In the genomic region with DNA sequence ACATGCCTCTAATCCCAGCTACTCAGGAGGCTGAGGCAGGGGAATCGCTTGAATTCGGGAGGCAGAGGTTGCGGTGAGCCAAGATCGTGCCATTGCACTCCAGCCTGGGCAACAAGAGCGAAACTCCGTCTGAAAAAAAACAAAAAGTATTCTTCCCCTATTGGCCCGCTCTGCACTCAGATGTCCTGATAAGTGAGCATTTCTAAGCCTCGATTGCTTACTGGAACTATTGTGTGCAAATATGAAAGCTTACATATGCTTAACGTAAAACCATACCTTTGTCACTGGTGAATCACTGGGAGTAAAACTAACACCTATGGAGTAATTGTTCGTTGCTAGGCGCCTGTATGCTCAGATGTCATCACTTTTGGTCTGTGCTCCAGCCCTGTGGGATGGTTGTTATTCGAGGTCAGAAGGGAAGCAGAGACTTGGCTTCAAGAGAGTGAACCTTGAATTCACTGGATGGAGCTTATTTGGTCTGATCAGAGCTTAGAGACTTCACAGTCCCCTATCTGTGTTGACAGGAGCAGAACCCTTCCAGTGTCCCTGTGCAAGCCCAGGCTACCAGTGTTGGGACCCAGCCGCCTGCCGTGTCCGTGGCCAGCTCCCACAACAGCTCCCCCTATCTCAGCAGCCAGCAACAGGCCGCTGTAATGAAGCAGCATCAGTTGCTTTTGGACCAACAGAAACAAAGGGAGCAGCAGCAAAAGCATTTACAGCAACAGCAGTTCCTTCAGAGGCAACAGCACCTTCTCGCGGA, we compare ENCODE assay signal across 14 cellular contexts. TPM values are rescaled to one million over a fixed set of nuclear protein-coding genes. Genes with fewer than 3 reads are reported as not detected.
A peak's percentile ranks its signal among the peaks of the same experiment; 100 is the strongest.
DNase-seq lines count a peak whose midpoint lies in the region; ATAC-seq, FAIRE-seq and TF ChIP-seq lines count a peak whose summit lies in the region.
"Had no signal": no experiment of that assay in that cellular context is flagged by ENCODE, and none has a peak within 500 bp of the region (broad histone marks: within the 10 kb centered on the region; RNA-seq: fewer than 3 reads in every experiment).

No MANE protein-coding gene starts in this region.

- no peak for TF ChIP-seq CTCF in natural killer cell (IDR thresholded peaks at IDR 0.05)

- peak overlapping the region; percentile 27 for H3K4me3 Mint-ChIP-seq in natural killer cell treated with Interleukin-12 subunit alpha and Interleukin-12 subunit beta and Interleukin-15 and Interleukin-18, amount 100 ng/mL, for 72 hours
- H3K4me3 Mint-ChIP-seq in natural killer cell = no peak overlapping the region
- H3K4me3 Mint-ChIP-seq in activated T-helper 17 cell treated with anti-CD3 and anti-CD28 coated beads, Interleukin-2, amount 50 U/mL, for 72 hours = no peak overlapping the region
- H3K4me3 Mint-ChIP-seq: CD4-positive, CD25-positive, alpha-beta regulatory T cell; central memory CD8-positive, alpha-beta T cell had no signal

- H3K36me3 Mint-ChIP-seq in natural killer cell treated with Interleukin-12 subunit alpha and Interleukin-12 subunit beta and Interleukin-15 and Interleukin-18, amount 100 ng/mL, for 72 hours = peaks cover 6% of the 10 kb centered on the region
- no peaks in the 10 kb centered on the region for H3K36me3 Mint-ChIP-seq in natural killer cell
- H3K36me3 Mint-ChIP-seq in activated T-helper 17 cell treated with anti-CD3 and anti-CD28 coated beads, Interleukin-2, amount 50 U/mL, for 72 hours (ENCODE audit: low read depth) = peaks cover 93% of the 10 kb centered on the region

- H3K27ac Mint-ChIP-seq in natural killer cell treated with Interleukin-12 subunit alpha and Interleukin-12 subunit beta and Interleukin-15 and Interleukin-18, amount 100 ng/mL, for 72 hours = peak overlapping the region in 1 of 2 donors; percentile 72
- H3K27ac Mint-ChIP-seq in natural killer cell = no peak overlapping the region
- H3K27ac Mint-ChIP-seq in activated T-helper 17 cell treated with anti-CD3 and anti-CD28 coated beads, Interleukin-2, amount 50 U/mL, for 72 hours = peak overlapping the region; percentile 23

- H3K9me3 Mint-ChIP-seq in natural killer cell treated with Interleukin-12 subunit alpha and Interleukin-12 subunit beta and Interleukin-15 and Interleukin-18, amount 100 ng/mL, for 72 hours = no peaks in the 10 kb centered on the region
- no peaks in the 10 kb centered on the region for H3K9me3 Mint-ChIP-seq in natural killer cell
- H3K9me3 Mint-ChIP-seq in activated T-helper 17 cell treated with anti-CD3 and anti-CD28 coated beads, Interleukin-2, amount 50 U/mL, for 72 hours = no peaks in the 10 kb centered on the region
- H3K9me3 Mint-ChIP-seq: CD4-positive, CD25-positive, alpha-beta regulatory T cell; central memory CD8-positive, alpha-beta T cell had no signal

- ATAC-seq in natural killer cell treated with Interleukin-12 subunit alpha and Interleukin-12 subunit beta and Interleukin-15 and Interleukin-18, amount 100 ng/mL, for 72 hours = peak; percentile 55 to 75
- ATAC-seq in natural killer cell = no peak
- ATAC-seq in activated T-helper 17 cell treated with anti-CD3 and anti-CD28 coated beads, Interleukin-2, amount 50 U/mL, for 72 hours (replicated peaks) = peak; percentile 93
- ATAC-seq in left cardiac atrium = no peak
- peak; percentile 70 for ATAC-seq in stimulated activated naive CD8-positive, alpha-beta T cell treated with anti-CD3 and anti-CD28 coated beads, Interleukin-15, Interleukin-2, amounts not matched to agents 100 U/mL and 50 U/mL, for 24 hours

- DNase-seq in natural killer cell treated with Interleukin-12 subunit alpha and Interleukin-12 subunit beta and Interleukin-15 and Interleukin-18, amount 100 ng/mL, for 72 hours (ENCODE audit: low spot score) = no peak
- DNase-seq in natural killer cell (no peak), left cardiac atrium (peak; percentile 12), glomerular visceral epithelial cell (ENCODE audit: extremely low spot score) (no peak), GM19239 (ENCODE audit: insufficient read length, low spot score) (no peak)
- no peak for DNase-seq in stimulated activated naive CD8-positive, alpha-beta T cell treated with anti-CD3 and anti-CD28 coated beads, Interleukin-15, Interleukin-2, amounts not matched to agents 100 U/mL and 50 U/mL, for 24 hours
- DNase-seq in activated CD4-positive, alpha-beta T cell treated with anti-CD3 and anti-CD28 coated beads, Interleukin-2, amount 50 U/mL, for 48 hours = no peak
- DNase-seq: CD4-positive, CD25-positive, alpha-beta regulatory T cell; NCI-H2029; retina; SJCRH30; WERI-Rb-1 had no signal

- intact Hi-C loops in natural killer cell (cut with micrococcal nuclease) (no loop called here), left cardiac atrium (cut with DNase I) (no loop called here)

- no peak for FAIRE-seq in GM19239 (lab: Jason Lieb, UNC)

- peaks cover 17 to 37% of the 10 kb centered on the region in 2 donors for H3K4me1 Mint-ChIP-seq in natural killer cell treated with Interleukin-12 subunit alpha and Interleukin-12 subunit beta and Interleukin-15 and Interleukin-18, amount 100 ng/mL, for 72 hours (ENCODE audit: low read depth in 2 of 2)
- H3K4me1 Mint-ChIP-seq in natural killer cell = peaks cover 18 to 19% of the 10 kb centered on the region in 2 donors
- H3K4me1 Mint-ChIP-seq in activated T-helper 17 cell treated with anti-CD3 and anti-CD28 coated beads, Interleukin-2, amount 50 U/mL, for 72 hours = peaks cover 4% of the 10 kb centered on the region

- no peaks in the 10 kb centered on the region for H3K27me3 Mint-ChIP-seq in natural killer cell treated with Interleukin-12 subunit alpha and Interleukin-12 subunit beta and Interleukin-15 and Interleukin-18, amount 100 ng/mL, for 72 hours
- H3K27me3 Mint-ChIP-seq in natural killer cell (ENCODE audit: low read depth in 2 of 2) = no peaks in the 10 kb centered on the region
- H3K27me3 Mint-ChIP-seq in activated T-helper 17 cell treated with anti-CD3 and anti-CD28 coated beads, Interleukin-2, amount 50 U/mL, for 72 hours = no peaks in the 10 kb centered on the region
- H3K27me3 Mint-ChIP-seq: CD4-positive, CD25-positive, alpha-beta regulatory T cell; central memory CD8-positive, alpha-beta T cell had no signal

RNA-seq across cellular contexts. Expression of a gene that starts 25.3 kb away (rescaled TPM):
- total RNA-seq in natural killer cell treated with Interleukin-12 subunit alpha and Interleukin-12 subunit beta and Interleukin-15 and Interleukin-18, amount 100 ng/mL, for 72 hours = 1 to 10 TPM; 2.9 to 4.0 TPM
- 1 to 10 TPM; 3.0 to 5.4 (median 3.5) TPM for total RNA-seq in natural killer cell
- 1 to 10 TPM; 1.3 to 1.4 TPM for total RNA-seq in activated T-helper 17 cell treated with anti-CD3 and anti-CD28 coated beads, Interleukin-2, amount 50 U/mL, for 72 hours
- total RNA-seq in left cardiac atrium = 10 to 100 TPM; 13.9 to 16.1 TPM
- total RNA-seq: SJCRH30 had no signal

RNA-seq across cellular contexts. Expression of a gene that starts 35.9 kb away (rescaled TPM):
- total RNA-seq in natural killer cell treated with Interleukin-12 subunit alpha and Interleukin-12 subunit beta and Interleukin-15 and Interleukin-18, amount 100 ng/mL, for 72 hours = 10 to 100 TPM; 31.4 to 41.1 TPM
- total RNA-seq in natural killer cell (10 to 100 TPM; 28.8 to 45.4 (median 37.6) TPM), left cardiac atrium (10 to 100 TPM; 11.9 to 15.3 TPM)
- 10 to 100 TPM; 26.7 to 42.4 TPM for total RNA-seq in activated T-helper 17 cell treated with anti-CD3 and anti-CD28 coated beads, Interleukin-2, amount 50 U/mL, for 72 hours

RNA-seq across cellular contexts. Expression of a gene that starts 38.2 kb away (rescaled TPM):
- 100 to 1,000 TPM in 1 of 2 donors, 10 to 100 TPM in 1; 73.2 to 105 TPM for total RNA-seq in natural killer cell treated with Interleukin-12 subunit alpha and Interleukin-12 subunit beta and Interleukin-15 and Interleukin-18, amount 100 ng/mL, for 72 hours
- total RNA-seq in natural killer cell (100 to 1,000 TPM; 143 to 159 (median 144) TPM), left cardiac atrium (10 to 100 TPM; 66.5 to 85.9 TPM)
- 10 to 100 TPM; 56.1 to 68.5 TPM for total RNA-seq in activated T-helper 17 cell treated with anti-CD3 and anti-CD28 coated beads, Interleukin-2, amount 50 U/mL, for 72 hours

RNA-seq across cellular contexts. Expression of a gene that starts 52.2 kb away (rescaled TPM):
- 100 to 1,000 TPM; 218 to 332 TPM for total RNA-seq in natural killer cell treated with Interleukin-12 subunit alpha and Interleukin-12 subunit beta and Interleukin-15 and Interleukin-18, amount 100 ng/mL, for 72 hours
- total RNA-seq in natural killer cell = 100 to 1,000 TPM; 474 to 707 (median 657) TPM
- 100 to 1,000 TPM; 130 to 188 TPM for total RNA-seq in activated T-helper 17 cell treated with anti-CD3 and anti-CD28 coated beads, Interleukin-2, amount 50 U/mL, for 72 hours
- 100 to 1,000 TPM; 302 to 316 TPM for total RNA-seq in left cardiac atrium

Comparison
In these comparisons a context has a peak if more than half of its experiments do, and no peak if none do; other contexts are left out.
1. ATAC-seq: peak in natural killer cell treated with Interleukin-12 subunit alpha and Interleukin-12 subunit beta and Interleukin-15 and Interleukin-18, amount 100 ng/mL, for 72 hours (2 of 2), activated T-helper 17 cell treated with anti-CD3 and anti-CD28 coated beads, Interleukin-2, amount 50 U/mL, for 72 hours (single experiment) and stimulated activated naive CD8-positive, alpha-beta T cell treated with anti-CD3 and anti-CD28 coated beads, Interleukin-15, Interleukin-2, amounts not matched to agents 100 U/mL and 50 U/mL, for 24 hours (single experiment); none in natural killer cell (0 of 3) and left cardiac atrium (0 of 2).